In the genomic region with DNA sequence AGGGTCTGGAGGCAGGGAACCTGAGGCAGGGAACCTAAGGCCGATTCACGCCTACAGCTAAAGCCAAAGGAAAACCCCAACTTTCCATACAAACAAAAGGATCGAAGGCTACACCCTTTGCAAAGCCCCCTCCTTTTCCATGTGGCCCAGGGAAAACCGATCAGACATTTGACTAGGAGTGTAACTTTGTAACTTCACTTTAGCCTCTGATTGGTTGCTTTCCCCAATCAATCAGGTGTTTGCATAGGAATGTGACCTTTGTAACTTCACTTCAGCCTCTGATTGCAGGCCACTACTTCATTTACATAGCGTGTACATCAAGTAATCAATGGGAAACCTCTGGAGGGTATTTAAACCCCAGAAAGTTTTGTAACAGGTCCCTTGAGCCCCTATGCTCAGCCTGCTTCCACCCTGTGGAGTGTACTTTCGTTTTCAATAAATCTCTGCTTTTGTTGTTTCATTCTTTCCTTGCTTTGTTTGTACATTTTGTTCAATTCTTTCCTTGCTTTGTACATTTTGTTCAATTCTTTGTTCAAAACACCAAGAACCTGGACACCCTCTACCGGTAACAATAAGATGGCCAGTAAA, we compare ENCODE assay signal across 26 cellular contexts.
"Had no signal": no experiment of that assay in that cellular context is flagged by ENCODE, and none has a peak within 500 bp of the region (broad histone marks: within the 10 kb centered on the region; RNA-seq: fewer than 3 reads in every experiment).

No MANE protein-coding gene starts in this region.

- H3K4me2 ChIP-seq: hepatocyte, smooth muscle cell had no signal

- H3K27me3 Mint-ChIP-seq: activated naive CD8-positive, alpha-beta T cell treated with anti-CD3 and anti-CD28 coated beads for 36 hours; activated T-cell treated with anti-CD3 and anti-CD28 coated beads, Interleukin-2, amount 50 U/mL, for 24 hours; stimulated activated naive B cell treated with anti-CD40 and anti-IgM and Interleukin-4, amounts not matched to agents 10 μg/mL and 1 μg/mL and 100 μg/mL, for 72 hours; type B pancreatic cell had no signal

- DNase-seq: activated CD4-positive, alpha-beta T cell treated with anti-CD3 and anti-CD28 coated beads for 1 hour; activated CD4-positive, alpha-beta T cell treated with anti-CD3 and anti-CD28 coated beads, Interleukin-2, amount 50 U/mL, for 1 hour; activated CD8-positive, alpha-beta memory T cell treated with anti-CD3 and anti-CD28 coated beads, Interleukin-2, amount 50 U/mL, for 4 hours; activated naive CD4-positive, alpha-beta T cell treated with Interleukin-2 at 50 U/mL for 16 hours; activated naive CD8-positive, alpha-beta T cell treated with anti-CD3 and anti-CD28 coated beads for 36 hours; activated T-cell treated with anti-CD3 and anti-CD28 coated beads, Interleukin-2, amount 50 U/mL, for 24 hours; glutamatergic neuron; kidney glomerular epithelial cell; left ventricle myocardium inferior; occipital lobe; retina; sigmoid colon; stimulated activated CD4-positive, alpha-beta T cell treated with anti-CD3 and anti-CD28 coated beads, Interleukin-15, amount 100 ng/mL, for 24 hours; stimulated activated CD8-positive, alpha-beta memory T cell treated with anti-CD3 and anti-CD28 coated beads, Interleukin-4, amount 100 ng/mL, for 48 hours; stimulated activated naive B cell treated with anti-CD40 and anti-IgM and Interleukin-4, amounts not matched to agents 10 μg/mL and 1 μg/mL and 100 μg/mL, for 72 hours; T-helper 1 cell; testis; WERI-Rb-1 had no signal

- H3K36me3 ChIP-seq: esophagus muscularis mucosa, left ventricle myocardium inferior, sigmoid colon, vagina, WERI-Rb-1 had no signal

- H3K4me3 ChIP-seq: coronary artery, esophagus muscularis mucosa, hepatocyte, left ventricle myocardium inferior, sigmoid colon, smooth muscle cell, testis, vagina had no signal

- H3K27ac ChIP-seq: coronary artery, esophagus muscularis mucosa, hepatocyte, sigmoid colon, testis, vagina, WERI-Rb-1 had no signal

- H3K27me3 ChIP-seq: esophagus muscularis mucosa, hepatocyte, sigmoid colon, testis, vagina had no signal

- H2AFZ ChIP-seq: hepatocyte had no signal

- H3K4me3 Mint-ChIP-seq: activated naive CD8-positive, alpha-beta T cell treated with anti-CD3 and anti-CD28 coated beads for 36 hours; activated T-cell treated with anti-CD3 and anti-CD28 coated beads, Interleukin-2, amount 50 U/mL, for 24 hours; neural crest cell; stimulated activated naive B cell treated with anti-CD40 and anti-IgM and Interleukin-4, amounts not matched to agents 10 μg/mL and 1 μg/mL and 100 μg/mL, for 72 hours; type B pancreatic cell had no signal

- ATAC-seq: stimulated activated naive B cell treated with anti-CD40 and anti-IgM and Interleukin-4, amounts not matched to agents 10 μg/mL and 1 μg/mL and 100 μg/mL, for 72 hours had no signal

- H3K9me3 ChIP-seq: esophagus muscularis mucosa, sigmoid colon, testis, vagina had no signal

- H3K27ac Mint-ChIP-seq: activated naive CD8-positive, alpha-beta T cell treated with anti-CD3 and anti-CD28 coated beads for 36 hours; activated T-cell treated with anti-CD3 and anti-CD28 coated beads, Interleukin-2, amount 50 U/mL, for 24 hours; activated T-helper 2 cell treated with anti-CD3 and anti-CD28 coated beads, Interferon-gamma antibody, Interleukin-2, Interleukin-4, amounts not matched to agents 10 μg/mL and 5 μg/mL and 100 μg/mL, durations not matched to agents 14 hours and 24 hours and 36 hours; stimulated activated naive B cell treated with anti-CD40 and anti-IgM and Interleukin-4, amounts not matched to agents 10 μg/mL and 1 μg/mL and 100 μg/mL, for 72 hours; type B pancreatic cell had no signal
